In the genomic region with DNA sequence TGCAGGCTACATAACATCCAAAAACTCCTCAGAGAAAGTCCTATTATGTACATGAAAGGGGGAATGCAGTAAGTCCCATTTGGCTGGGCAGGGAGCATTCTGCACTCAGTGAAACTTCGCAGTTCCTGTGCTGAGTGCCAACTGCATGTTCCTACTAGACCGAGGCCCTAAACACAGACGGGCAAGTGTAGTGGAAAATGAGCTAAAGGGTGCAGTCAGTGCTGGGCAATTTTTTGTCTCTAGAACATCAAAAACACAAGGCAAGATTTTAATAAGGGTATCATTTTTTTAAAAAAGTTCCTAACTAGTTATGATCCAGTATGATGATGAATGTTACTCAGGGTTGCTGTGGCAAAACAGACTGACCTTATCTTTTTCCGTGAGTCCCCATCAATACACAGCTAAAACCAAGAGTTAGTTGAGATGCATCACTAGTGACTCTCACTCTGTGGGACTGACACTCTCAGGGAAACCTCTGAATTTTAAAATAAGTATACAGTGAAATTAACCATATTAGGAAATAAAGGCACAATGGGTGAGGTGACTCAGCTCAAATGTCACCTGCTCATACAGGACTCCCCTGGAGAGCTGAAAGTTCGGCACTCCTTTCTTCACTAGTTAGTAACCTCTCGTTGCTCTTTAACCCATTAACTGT, we compare ENCODE assay signal across 12 cellular contexts.
DNase-seq lines count a peak whose midpoint lies in the region; ATAC-seq lines count a peak whose summit lies in the region.
"Had no signal": no experiment of that assay in that cellular context is flagged by ENCODE, and none has a peak within 500 bp of the region (broad histone marks: within the 10 kb centered on the region; RNA-seq: fewer than 3 reads in every experiment).

No MANE protein-coding gene starts in this region.

- peak overlapping the region; percentile 20; the same call in 1 of the 2 replicates for H3K27ac ChIP-seq in ACC112 (ENCODE audit: low read depth, low read length)
- H3K27ac ChIP-seq: SJCRH30 had no signal

- H3K9me3 Mint-ChIP-seq in activated naive CD4-positive, alpha-beta T cell treated with anti-CD3 and anti-CD28 coated beads, Interleukin-2, amount 50 U/mL, for 72 hours = peaks cover 0 to 10% of the 10 kb centered on the region in 2 donors

- ATAC-seq in GM21529 (IDR thresholded peaks at IDR 0.05; ENCODE audit: unreplicated experiment) (peak; percentile 38), HG03025 (IDR thresholded peaks at IDR 0.05; ENCODE audit: low FRiP score, unreplicated experiment) (no peak)
- peak; percentile 79 to 81 for ATAC-seq in activated naive CD4-positive, alpha-beta T cell treated with anti-CD3 and anti-CD28 coated beads, Interleukin-2, amount 50 U/mL, for 72 hours

- peak overlapping the region; percentile 98 to 99 for H3K27ac Mint-ChIP-seq in activated naive CD4-positive, alpha-beta T cell treated with anti-CD3 and anti-CD28 coated beads, Interleukin-2, amount 50 U/mL, for 72 hours

- no peaks in the 10 kb centered on the region for H3K36me3 ChIP-seq in ACC112 (ENCODE audit: insufficient read depth, low read length)
- H3K36me3 ChIP-seq: SJCRH30 had no signal

- peaks cover 4 to 38% of the 10 kb centered on the region in 2 donors for H3K36me3 Mint-ChIP-seq in activated naive CD4-positive, alpha-beta T cell treated with anti-CD3 and anti-CD28 coated beads, Interleukin-2, amount 50 U/mL, for 72 hours

- no peak overlapping the region for H3K4me3 ChIP-seq in ACC112 (ENCODE audit: low read depth, low read length)
- H3K4me3 ChIP-seq: SJCRH30 had no signal

- no peaks in the 10 kb centered on the region for H3K27me3 ChIP-seq in ACC112 (ENCODE audit: insufficient read depth, low read length)
- H3K27me3 ChIP-seq: SJCRH30 had no signal

- no peak overlapping the region for H2AFZ ChIP-seq in ACC112 (ENCODE audit: low read length, unreplicated experiment)

- H3K4me1 ChIP-seq in ACC112 (ENCODE audit: control insufficient read depth, insufficient read depth, low read length, unreplicated experiment) = peaks cover 10% of the 10 kb centered on the region
- H3K4me1 ChIP-seq: SJCRH30 had no signal

- H3K79me2 ChIP-seq in ACC112 (ENCODE audit: control insufficient read depth, insufficient read depth, low read length, unreplicated experiment) = no peaks in the 10 kb centered on the region

- no peak for DNase-seq in activated naive CD4-positive, alpha-beta T cell treated with anti-CD3 and anti-CD28 coated beads, Interleukin-2, amount 50 U/mL, for 72 hours (ENCODE audit: low spot score in 2 of 2)
- DNase-seq in kidney glomerular epithelial cell (lab: John Stamatoyannopoulos, UW) (peak; percentile 32), NOMO-1 (lab: John Stamatoyannopoulos, UW; ENCODE audit: unreplicated experiment in 2 of 2) (no peak), T1000 (lab: John Stamatoyannopoulos, UW) (no peak), SKM-1 (lab: John Stamatoyannopoulos, UW; ENCODE audit: unreplicated experiment) (no peak)
- DNase-seq: COR-L47; NCI-H1436 treated with DMSO at 0.1 percent for 48 hours; SJCRH30; stimulated activated CD4-positive, alpha-beta T cell treated with anti-CD3 and anti-CD28 coated beads, Interleukin-4, amount 100 ng/mL, for 1 hour had no signal
